ENCODE assay signal across 8 cellular contexts in the genomic region with DNA sequence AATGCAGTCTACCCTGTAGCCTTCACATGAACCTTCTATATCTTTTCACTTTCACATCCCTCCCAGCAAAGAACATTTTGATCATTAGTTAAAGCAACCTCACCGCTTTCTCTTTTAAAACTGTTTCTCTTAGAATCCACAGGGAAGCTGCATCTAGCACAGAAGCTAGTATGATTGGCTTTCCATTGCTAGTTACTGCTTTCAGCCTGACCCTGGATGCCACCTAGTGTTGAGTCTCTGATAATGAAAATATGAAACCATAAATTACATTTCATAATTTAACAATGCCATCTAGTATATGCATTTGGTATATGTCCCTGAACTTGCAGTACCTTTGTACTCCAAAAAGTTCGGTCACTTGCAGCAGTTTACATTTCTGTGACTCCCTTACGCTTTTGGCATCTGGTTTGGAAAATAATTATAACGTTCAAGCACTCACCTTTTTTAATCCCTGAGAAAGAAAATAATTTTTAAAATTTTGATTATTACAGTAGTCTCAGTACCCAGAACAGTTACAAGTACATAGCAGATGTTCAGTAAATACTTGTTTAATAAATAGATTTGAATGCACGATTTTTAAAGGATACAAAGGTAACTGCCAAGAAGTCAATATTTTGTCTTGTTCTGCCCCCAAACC. TPM values are rescaled to one million over a fixed set of nuclear protein-coding genes. Genes with fewer than 3 reads are reported as not detected.
DNase-seq lines count a peak whose midpoint lies in the region; ATAC-seq, FAIRE-seq and TF ChIP-seq lines count a peak whose summit lies in the region.

No MANE protein-coding gene starts in this region.

- TF ChIP-seq RAD21 in HCT116 (IDR thresholded peaks at IDR 0.05; ENCODE audit: low read depth) (peak; percentile 83), H1 (IDR thresholded peaks at IDR 0.05 in 1 of 2, conservative IDR thresholded peaks at IDR 0.05 in 1 of 2; ENCODE audit: low read depth in 2 of 2, low read length in 2 of 2) (peak; percentile 70 to 71)

- H3K23ac ChIP-seq in H1 (ENCODE audit: insufficient read length), result no peak overlapping the region

- no peak overlapping the region for H2BK12ac ChIP-seq in H1 (ENCODE audit: low read depth, low read length)

- 90% methylated on average over 5 of the region's 5 CpGs; no CpG with 5 or more reads in 1 of the 2 experiments for WGBS in H1 (ENCODE audit: extremely low coverage in 1 of 2, insufficient coverage in 1 of 2, insufficient read length in 1 of 2, insufficient replicate concordance in 2 of 2, low coverage in 1 of 2, low lambda C conversion rate in 2 of 2, missing lambda C conversion rate in 1 of 2), 2 experiments
- WGBS in lower leg skin, 2 donors, result 52 to 57% methylated on average over 5 of the region's 5 CpGs

- H3K4me1 ChIP-seq in HCT116 (ENCODE audit: control insufficient read depth in 1 of 2, insufficient read depth in 2 of 2, low read length in 2 of 2), result no peaks in the 10 kb centered on the region
- no peaks in the 10 kb centered on the region for H3K4me1 ChIP-seq in H1 (replicated peaks in 1 of 4; ENCODE audit: control insufficient read depth in 3 of 4, insufficient read depth in 4 of 4, low read length in 3 of 4)

- no peak overlapping the region for H2BK15ac ChIP-seq in H1 (ENCODE audit: low read length)

- H3K4me3 ChIP-seq in AG04450 (ENCODE audit: low read depth, low read length) (no peak overlapping the region), HCT116 (replicated peaks in 1 of 2; ENCODE audit: low read depth in 1 of 2, low read length in 2 of 2) (no peak overlapping the region), H1 (ENCODE audit: extremely low read depth in 1 of 4, insufficient read depth in 2 of 4, low read depth in 3 of 4, low read length in 4 of 4) (no peak overlapping the region), lower leg skin (ENCODE audit: low read depth, poor library complexity, severe bottlenecking) (no peak overlapping the region)

- H3K27ac Mint-ChIP-seq in T-helper 17 cell, result peak overlapping the region; percentile 74
- H3K27ac Mint-ChIP-seq in mesothelial cell of epicardium, result no peak overlapping the region

- H3K79me2 ChIP-seq in HCT116 (ENCODE audit: insufficient read depth, low read length), result no peaks in the 10 kb centered on the region
- H3K79me2 ChIP-seq in H1 (ENCODE audit: control insufficient read depth in 1 of 2, insufficient read depth in 2 of 2, low read length in 2 of 2), result no peaks in the 10 kb centered on the region

- H3K4me3 Mint-ChIP-seq in T-helper 17 cell, result no peak overlapping the region
- no peak overlapping the region for H3K4me3 Mint-ChIP-seq in mesothelial cell of epicardium

- peak; percentile 79 for ATAC-seq in HCT116
- ATAC-seq in T-helper 17 cell, result peak; percentile 61

- no peak for TF ChIP-seq EP300 in H1 (IDR thresholded peaks at IDR 0.05; ENCODE audit: borderline replicate concordance in 1 of 2, low read depth in 2 of 2, low read length in 2 of 2)

- no peak overlapping the region for H3K27ac ChIP-seq in AG04450 (ENCODE audit: low read depth, low read length)
- no peak overlapping the region for H3K27ac ChIP-seq in HCT116 (ENCODE audit: low read depth, low read length)
- no peak overlapping the region for H3K27ac ChIP-seq in H1 (ENCODE audit: low read depth, low read length)

- TF ChIP-seq POLR2A in HCT116 (IDR thresholded peaks at IDR 0.05; ENCODE audit: borderline replicate concordance, extremely low read depth, insufficient read depth, insufficient read length) (no peak), H1 (IDR thresholded peaks at IDR 0.05; ENCODE audit: control extremely low read depth in 1 of 2, low read depth in 2 of 2, low read length in 2 of 2) (no peak), lower leg skin (IDR thresholded peaks at IDR 0.05) (no peak)

- H3K56ac ChIP-seq in H1 (replicated peaks; ENCODE audit: insufficient read length, low read depth, low read length), result no peak overlapping the region

- no TSS peak for BruUV-seq in HCT116 (replicated peaks; lab: Mats Ljungman, UMichigan)

- H3K4me1 Mint-ChIP-seq in T-helper 17 cell (peaks cover 3% of the 10 kb centered on the region), mesothelial cell of epicardium (peaks cover 3% of the 10 kb centered on the region)

- H3K9me3 ChIP-seq in AG04450 (ENCODE audit: control insufficient read depth, insufficient read depth, low read length) (no peaks in the 10 kb centered on the region), HCT116 (ENCODE audit: control insufficient read depth in 1 of 2, insufficient read depth in 1 of 2, low read depth in 1 of 2, low read length in 2 of 2) (no peaks in the 10 kb centered on the region), T-helper 17 cell (ENCODE audit: control insufficient read depth, low read length, poor library complexity, severe bottlenecking) (no peaks in the 10 kb centered on the region), H1 (ENCODE audit: insufficient read depth in 2 of 2, low read depth in 1 of 2, low read length in 1 of 2) (no peaks in the 10 kb centered on the region)

- RAD21 ChIA-PET in HCT116 (lab: Charles Lee; ENCODE audit: low non-redundant PET in 1 of 2, low total read pairs in 2 of 2, uncharacterized antibody in 2 of 2, unreplicated experiment in 2 of 2), result interaction anchor here in 1 of 2 experiments (1.0 to 1.2 kb wide), 2 partner anchors 113 to 114 kb away, joined by 5 to 6 read pairs; no protein-coding TSS in a partner anchor

- POLR2A ChIA-PET in AG04450 (lab: Yijun Ruan, JAX) (interaction anchor here (1.0 kb wide), 1 partner anchor 22 kb away, joined by 4 read pairs; the partner anchor contains the start of gene CISD1), GM10248 (lab: Yijun Ruan, JAX) (interaction anchor here (0.7 kb wide), 1 partner anchor 22 kb away, joined by 3 read pairs; no protein-coding TSS in a partner anchor), HCT116 (lab: Charles Lee) (no interaction called here), H1 (lab: Charles Lee; ENCODE audit: partially characterized antibody) (interaction anchor here (0.8 kb wide), 1 partner anchor 22 kb away, joined by 3 read pairs; no protein-coding TSS in a partner anchor)

- no peak overlapping the region for H4K5ac ChIP-seq in H1 (ENCODE audit: insufficient read length, low read depth, low read length)

- intact Hi-C loops in HCT116 (cut with micrococcal nuclease) (loop anchor here (1.0 kb wide), 1 partner anchor 114 kb away; no protein-coding TSS in a partner anchor), lower leg skin (cut with DNase I; ENCODE audit: low total_unique reads) (no loop called here)

- no peaks in the 10 kb centered on the region for H3K23me2 ChIP-seq in H1 (ENCODE audit: low read depth, low read length)

- no peak overlapping the region for H2BK120ac ChIP-seq in H1 (replicated peaks; ENCODE audit: low read depth, low read length)

- DNase-seq in AG04450 (ENCODE audit: low read depth, low spot score) (no peak), GM10248 (ENCODE audit: extremely low spot score) (peak; percentile 37), HCT116 (ENCODE audit: low read depth, low spot score) (peak; percentile 24), LoVo (ENCODE audit: low spot score) (peak; percentile 60), T-helper 17 cell (no peak), H1 (ENCODE audit: low read depth in 1 of 2, low spot score in 2 of 2) (no peak), mesothelial cell of epicardium (ENCODE audit: low spot score in 2 of 2, unreplicated experiment in 2 of 2) (no peak), lower leg skin (ENCODE audit: low spot score in 2 of 2) (no peak)

- no peaks in the 10 kb centered on the region for H3K79me1 ChIP-seq in H1 (ENCODE audit: low read depth, low read length)

- H4K91ac ChIP-seq in H1 (replicated peaks; ENCODE audit: insufficient read length, low read length), result no peak overlapping the region

- H3K4me2 ChIP-seq in HCT116 (ENCODE audit: low read length) (no peak overlapping the region), H1 (ENCODE audit: insufficient read depth in 1 of 2, low read depth in 2 of 2, low read length in 2 of 2) (no peak overlapping the region)

- H3K4ac ChIP-seq in H1 (replicated peaks; ENCODE audit: insufficient read length, low read depth, low read length), result no peak overlapping the region

- H3K18ac ChIP-seq in H1 (ENCODE audit: extremely low read depth, low read length), result no peak overlapping the region

- FAIRE-seq in H1 (lab: Jason Lieb, UNC), result no peak

- no peaks in the 10 kb centered on the region for H3K9me3 Mint-ChIP-seq in mesothelial cell of epicardium

- H3K27me3 ChIP-seq in AG04450 (ENCODE audit: control insufficient read depth, insufficient read depth, low read length) (no peaks in the 10 kb centered on the region), HCT116 (ENCODE audit: insufficient read depth, low read length) (no peaks in the 10 kb centered on the region), H1 (replicated peaks in 1 of 4; ENCODE audit: control insufficient read depth in 3 of 4, extremely low read depth in 1 of 4, insufficient read depth in 3 of 4, low read length in 3 of 4) (no peaks in the 10 kb centered on the region; a peak in 1 of 7 replicates)

- TF ChIP-seq CTCF in AG04450 (IDR thresholded peaks at IDR 0.05; ENCODE audit: low read depth, low read length) (peak; percentile 82), GM10248 (IDR thresholded peaks at IDR 0.05; ENCODE audit: control extremely low read depth, extremely low read depth, low read depth, missing control alignments) (peak; percentile 67), HCT116 (IDR thresholded peaks at IDR 0.05 in 2 of 3, conservative IDR thresholded peaks at IDR 0.05 in 1 of 3; ENCODE audit: borderline replicate concordance in 1 of 3, insufficient read depth in 1 of 3, low read depth in 2 of 3, low read length in 2 of 3) (peak; percentile 65 to 82 (median 73)), H1 (IDR thresholded peaks at IDR 0.05; ENCODE audit: control extremely low read depth in 1 of 3, insufficient read depth in 1 of 3, low read depth in 1 of 3, low read length in 3 of 3) (peak in 2 of 3 experiments; percentile 38 to 51; a peak in 2 of 4 replicates), mesothelial cell of epicardium (IDR thresholded peaks at IDR 0.05; ENCODE audit: unreplicated experiment) (peak; percentile 59), lower leg skin (IDR thresholded peaks at IDR 0.05) (peak in 1 of 3 donors; percentile 57)

- H3K9ac ChIP-seq in HCT116 (ENCODE audit: low read length), result no peak overlapping the region
- no peak overlapping the region for H3K9ac ChIP-seq in H1 (replicated peaks in 1 of 4; ENCODE audit: extremely low read depth in 1 of 4, low read depth in 3 of 4, low read length in 3 of 4)

- no peaks in the 10 kb centered on the region for H3K36me3 ChIP-seq in HCT116 (ENCODE audit: control insufficient read depth in 1 of 2, insufficient read depth in 2 of 2, low read length in 2 of 2)
- H3K36me3 ChIP-seq in H1 (ENCODE audit: control insufficient read depth in 2 of 4, insufficient read depth in 4 of 4, low read length in 3 of 4), result no peaks in the 10 kb centered on the region

- H3K27me3 Mint-ChIP-seq in T-helper 17 cell (no peaks in the 10 kb centered on the region), mesothelial cell of epicardium (ENCODE audit: low read depth) (no peaks in the 10 kb centered on the region)

- H4K8ac ChIP-seq in H1 (ENCODE audit: extremely low read depth, insufficient read depth, low read length), result no peak overlapping the region

- no peak overlapping the region for H2BK5ac ChIP-seq in H1 (ENCODE audit: low read depth, low read length)

- no peaks in the 10 kb centered on the region for H3K9me2 ChIP-seq in HCT116 (ENCODE audit: insufficient read depth)

- H2AK5ac ChIP-seq in H1 (ENCODE audit: low read depth, low read length), result no peak overlapping the region

- H2BK20ac ChIP-seq in H1 (ENCODE audit: low read length), result no peak overlapping the region

- H3K14ac ChIP-seq in H1 (ENCODE audit: insufficient read length), result no peak overlapping the region

- CTCF ChIA-PET in AG04450 (lab: Charles Lee) (interaction anchor here (0.7 to 7.5 kb wide), 24 partner anchors 9 to 452 kb away, joined by 3 to 266 read pairs (median 6); partner anchors contain the start of genes CISD1 and TFAM), GM10248 (lab: Yijun Ruan, JAX) (interaction anchor here (0.7 to 7.4 kb wide), 29 partner anchors 8 to 1367 kb away, joined by 3 to 149 read pairs (median 5); partner anchors contain the start of genes CISD1 and TFAM), HCT116 (lab: Charles Lee) (interaction anchor here (0.7 to 3.8 kb wide), 11 partner anchors 8 to 139 kb away, joined by 3 to 119 read pairs (median 4); partner anchors contain the start of gene CISD1), H1 (lab: Charles Lee; ENCODE audit: partially characterized antibody) (interaction anchor here (0.8 to 7.5 kb wide), 16 partner anchors 9 to 454 kb away, joined by 3 to 105 read pairs (median 4); partner anchors contain the start of genes CISD1 and IPMK)

- H2AFZ ChIP-seq in HCT116 (ENCODE audit: low read depth, low read length, poor library complexity, severe bottlenecking) (no peak overlapping the region), H1 (ENCODE audit: low read length) (no peak overlapping the region)

- H4K20me1 ChIP-seq in HCT116 (ENCODE audit: insufficient read depth), result no peaks in the 10 kb centered on the region
- no peaks in the 10 kb centered on the region for H4K20me1 ChIP-seq in H1 (replicated peaks in 1 of 2; ENCODE audit: control insufficient read depth in 1 of 2, insufficient read depth in 2 of 2, low read length in 2 of 2)

- H3K36me3 Mint-ChIP-seq in T-helper 17 cell (ENCODE audit: low read depth), result peaks cover 2% of the 10 kb centered on the region
- H3K36me3 Mint-ChIP-seq in mesothelial cell of epicardium, result peaks cover 2% of the 10 kb centered on the region

RNA-seq across cellular contexts. Expression of gene CISD1, which starts 22.7 kb away (rescaled TPM):
- 59.9 and 80.0 TPM in 2 replicates for polyA plus RNA-seq in AG04450 (2011; rRNA removed)
- polyA minus RNA-seq in AG04450 (2011; rRNA and poly(A)+ RNA removed), result 5.5 and 10.6 TPM in 2 replicates
- total RNA-seq in HCT116 (2021; ENCODE audit: unreplicated experiment), result 47.3 TPM
- polyA plus RNA-seq in HCT116 (2012), result 17.2 and 22.4 TPM in 2 replicates
- 1 to 10 TPM; 6.6 to 7.5 TPM for total RNA-seq in T-helper 17 cell
- total RNA-seq in H1 (2021; fragmentation: NEBNext Ultra II Directional; extraction: Animal tissue kit (Norgen Biotek cat#: 25700)), result 41.3 and 43.2 TPM in 2 replicates
- 10.0 and 22.6 TPM in 2 replicates for polyA plus RNA-seq in H1 (2011; rRNA removed)
- 23.9 TPM for polyA plus RNA-seq in H1 (2011; cell fraction: cytosol; rRNA removed)
- polyA plus RNA-seq in H1 (2011; cell fraction: nucleus; rRNA removed), result 5.5 TPM
- polyA plus RNA-seq in H1 (2012, experiment 1 of 2), result 26.4 to 36.4 TPM (median 28.5 TPM) in 4 replicates
- 28.8 TPM for polyA plus RNA-seq in H1 (2012, experiment 2 of 2)
- 88.9 TPM for polyA plus RNA-seq in H1 (2013, experiment 1 of 2)
- 97.2 TPM for polyA plus RNA-seq in H1 (2013, experiment 2 of 2)
- polyA minus RNA-seq in H1 (2011; rRNA and poly(A)+ RNA removed), result 4.5 and 9.8 TPM in 2 replicates
- 2.6 TPM for polyA minus RNA-seq in H1 (2011; cell fraction: cytosol; rRNA and poly(A)+ RNA removed)
- 6.6 TPM for polyA minus RNA-seq in H1 (2011; cell fraction: nucleus; rRNA and poly(A)+ RNA removed)
- 15.1 to 16.9 TPM (median 15.4 TPM) in 3 replicates for total RNA-seq in mesothelial cell of epicardium
- 10 to 100 TPM; 10.5 to 42.1 (median 13.1) TPM for total RNA-seq in lower leg skin

RNA-seq across cellular contexts. Expression of gene IPMK, which starts 24.0 kb away (rescaled TPM):
- polyA plus RNA-seq in AG04450 (2011; rRNA removed), result 1.9 and 3.1 TPM in 2 replicates
- polyA minus RNA-seq in AG04450 (2011; rRNA and poly(A)+ RNA removed), result 1.7 and 4.0 TPM in 2 replicates
- total RNA-seq in HCT116 (2021; ENCODE audit: unreplicated experiment), result 5.5 TPM
- polyA plus RNA-seq in HCT116 (2012), result 0.49 and 0.82 TPM in 2 replicates
- total RNA-seq in T-helper 17 cell, result 1 to 10 TPM; 3.5 to 3.8 TPM
- total RNA-seq in H1 (2021; fragmentation: NEBNext Ultra II Directional; extraction: Animal tissue kit (Norgen Biotek cat#: 25700)), result 7.4 and 7.8 TPM in 2 replicates
- 0.97 and 1.3 TPM in 2 replicates for polyA plus RNA-seq in H1 (2011; rRNA removed)
- 1.8 TPM for polyA plus RNA-seq in H1 (2011; cell fraction: cytosol; rRNA removed)
- 0.54 TPM for polyA plus RNA-seq in H1 (2011; cell fraction: nucleus; rRNA removed)
- polyA plus RNA-seq in H1 (2012, experiment 1 of 2), result 1.0 to 2.4 TPM (median 1.2 TPM) in 4 replicates
- polyA plus RNA-seq in H1 (2012, experiment 2 of 2), result 0.25 TPM
- polyA plus RNA-seq in H1 (2013, experiment 1 of 2), result 4.5 TPM
- polyA plus RNA-seq in H1 (2013, experiment 2 of 2), result 4.5 TPM
- 2.0 and 2.1 TPM in 2 replicates for polyA minus RNA-seq in H1 (2011; rRNA and poly(A)+ RNA removed)
- polyA minus RNA-seq in H1 (2011; cell fraction: cytosol; rRNA and poly(A)+ RNA removed), result 3.2 TPM
- polyA minus RNA-seq in H1 (2011; cell fraction: nucleus; rRNA and poly(A)+ RNA removed), result 4.9 TPM
- total RNA-seq in mesothelial cell of epicardium, result 4.5 TPM in 3 replicates
- total RNA-seq in lower leg skin, result 10 to 100 TPM in 2 of 4 donors, 1 to 10 TPM in 2; 8.8 to 13.4 (median 11.0) TPM

RNA-seq across cellular contexts. Expression of gene UBE2D1, which starts 43.1 kb away (rescaled TPM):
- 24.3 and 36.1 TPM in 2 replicates for polyA plus RNA-seq in AG04450 (2011; rRNA removed)
- 6.6 and 11.9 TPM in 2 replicates for polyA minus RNA-seq in AG04450 (2011; rRNA and poly(A)+ RNA removed)
- total RNA-seq in HCT116 (2021; ENCODE audit: unreplicated experiment), result 15.5 TPM
- polyA plus RNA-seq in HCT116 (2012), result 3.6 and 4.4 TPM in 2 replicates
- 10 to 100 TPM; 10.5 to 14.6 TPM for total RNA-seq in T-helper 17 cell
- total RNA-seq in H1 (2021; fragmentation: NEBNext Ultra II Directional; extraction: Animal tissue kit (Norgen Biotek cat#: 25700)), result 30.4 and 33.5 TPM in 2 replicates
- polyA plus RNA-seq in H1 (2011; rRNA removed), result 14.8 and 21.2 TPM in 2 replicates
- polyA plus RNA-seq in H1 (2011; cell fraction: cytosol; rRNA removed), result 20.2 TPM
- 9.5 TPM for polyA plus RNA-seq in H1 (2011; cell fraction: nucleus; rRNA removed)
- polyA plus RNA-seq in H1 (2012, experiment 1 of 2), result 8.9 to 15.1 TPM (median 10.3 TPM) in 4 replicates
- 7.1 TPM for polyA plus RNA-seq in H1 (2012, experiment 2 of 2)
- polyA plus RNA-seq in H1 (2013, experiment 1 of 2), result 21.3 TPM
- polyA plus RNA-seq in H1 (2013, experiment 2 of 2), result 21.5 TPM
- polyA minus RNA-seq in H1 (2011; rRNA and poly(A)+ RNA removed), result 7.5 and 7.7 TPM in 2 replicates
- polyA minus RNA-seq in H1 (2011; cell fraction: cytosol; rRNA and poly(A)+ RNA removed), result 11.7 TPM
- polyA minus RNA-seq in H1 (2011; cell fraction: nucleus; rRNA and poly(A)+ RNA removed), result 25.0 TPM
- 21.5 to 24.7 TPM (median 22.5 TPM) in 3 replicates for total RNA-seq in mesothelial cell of epicardium
- 1 to 10 TPM; 4.7 to 7.7 (median 6.3) TPM for total RNA-seq in lower leg skin

Comparison
In these comparisons a context has a peak if more than half of its experiments do, and no peak if none do; other contexts are left out.
1. DNase-seq: peak in GM10248 (single experiment), HCT116 (single experiment) and LoVo (single experiment); none in AG04450 (single experiment), T-helper 17 cell (0 of 3), H1 (0 of 2), mesothelial cell of epicardium (0 of 2) and lower leg skin (0 of 2).